1 cellular context compared by ENCODE assay signal in genomic region chr1:21344750-21345443, GRCh38.
A peak's percentile ranks its signal among the peaks of the same experiment; 100 is the strongest.
TF ChIP-seq lines count a peak whose summit lies in the region.

No MANE protein-coding gene starts in this region.

TF ChIP-seq in K562, 482 proteins besides CTCF, POLR2A, EP300 and RAD21 (continued from another document and continues in another):
- TF ChIP-seq ZBTB49 (CRISPR knock-in tag; IDR thresholded peaks at IDR 0.05; ENCODE audit: borderline replicate concordance) = no peak
- no peak for TF ChIP-seq SMARCA5 (IDR thresholded peaks at IDR 0.05)
- no peak for TF ChIP-seq CREM (IDR thresholded peaks at IDR 0.05; ENCODE audit: low read depth)
- TF ChIP-seq NFIC (IDR thresholded peaks at IDR 0.05) = peak; percentile 59
- no peak for TF ChIP-seq PHF20 (IDR thresholded peaks at IDR 0.05; ENCODE audit: partially characterized antibody)
- TF ChIP-seq THAP12 (CRISPR knock-in tag; IDR thresholded peaks at IDR 0.05) = 0 out of 2 replicates have a peak, but pooled peaks have one; percentile 10
- TF ChIP-seq DEAF1 (CRISPR knock-in tag; IDR thresholded peaks at IDR 0.05) = no peak
- TF ChIP-seq ZFP1 (CRISPR knock-in tag; IDR thresholded peaks at IDR 0.05) = no peak
- no peak for TF ChIP-seq MAZ (CRISPR knock-in tag; conservative IDR thresholded peaks at IDR 0.05 in 1 of 2, IDR thresholded peaks at IDR 0.05 in 1 of 2)
- TF ChIP-seq SRSF3 (IDR thresholded peaks at IDR 0.05; ENCODE audit: insufficient read depth, low read length) = no peak
- TF ChIP-seq COPS2 (conservative IDR thresholded peaks at IDR 0.05) = no peak
- no peak for TF ChIP-seq VEZF1 (CRISPR knock-in tag; IDR thresholded peaks at IDR 0.05)
- no peak for TF ChIP-seq ATF2 (CRISPR knock-in tag; IDR thresholded peaks at IDR 0.05)
- TF ChIP-seq MGA (IDR thresholded peaks at IDR 0.05) = no peak
- TF ChIP-seq ZNF644 (tag; IDR thresholded peaks at IDR 0.05; ENCODE audit: low read depth) = no peak
- TF ChIP-seq BRD4 (IDR thresholded peaks at IDR 0.05) = no peak
- TF ChIP-seq ZNF217 (CRISPR knock-in tag; IDR thresholded peaks at IDR 0.05) = no peak
- TF ChIP-seq KLF6 (CRISPR knock-in tag; IDR thresholded peaks at IDR 0.05; ENCODE audit: borderline replicate concordance) = no peak
- no peak for TF ChIP-seq JUN (IDR thresholded peaks at IDR 0.05; ENCODE audit: borderline replicate concordance, low read depth, low read length)
- TF ChIP-seq JUN (CRISPR knock-in tag; IDR thresholded peaks at IDR 0.05; ENCODE audit: borderline replicate concordance) = no peak
- TF ChIP-seq ZNF23 (CRISPR knock-in tag; IDR thresholded peaks at IDR 0.05) = no peak
- TF ChIP-seq NCOA4 (IDR thresholded peaks at IDR 0.05; ENCODE audit: partially characterized antibody) = no peak
- no peak for TF ChIP-seq E2F5 (CRISPR knock-in tag; IDR thresholded peaks at IDR 0.05)
- no peak for TF ChIP-seq TSC22D4 (tag; IDR thresholded peaks at IDR 0.05)
- no peak for TF ChIP-seq NR2C1 (IDR thresholded peaks at IDR 0.05)
- TF ChIP-seq NR2C1 (tag; IDR thresholded peaks at IDR 0.05) = no peak
- peak; percentile 55; the same call in 1 of the 2 replicates for TF ChIP-seq ZBTB9 (CRISPR knock-in tag; IDR thresholded peaks at IDR 0.05)
- no peak for TF ChIP-seq PHB (CRISPR knock-in tag; IDR thresholded peaks at IDR 0.05)
- TF ChIP-seq SMARCE1 (IDR thresholded peaks at IDR 0.05) = no peak
- no peak for TF ChIP-seq HMG20B (CRISPR knock-in tag; IDR thresholded peaks at IDR 0.05)
- no peak for TF ChIP-seq TCFL5 (CRISPR knock-in tag; conservative IDR thresholded peaks at IDR 0.05)
- TF ChIP-seq NR3C1 (CRISPR knock-in tag; IDR thresholded peaks at IDR 0.05) = no peak; the same call in 1 of the 2 replicates
- peak; percentile 40; the same call in 1 of the 2 replicates for TF ChIP-seq TFAP4 (CRISPR knock-in tag; IDR thresholded peaks at IDR 0.05; ENCODE audit: borderline replicate concordance)
- no peak for TF ChIP-seq TEAD4 (IDR thresholded peaks at IDR 0.05; ENCODE audit: low read length)
- TF ChIP-seq TEAD4 (CRISPR knock-in tag; IDR thresholded peaks at IDR 0.05; ENCODE audit: borderline replicate concordance) = no peak
- peak; percentile 72 for TF ChIP-seq NCOA6 (IDR thresholded peaks at IDR 0.05)
- TF ChIP-seq ZNF212 (CRISPR knock-in tag; IDR thresholded peaks at IDR 0.05) = no peak
